32 cellular contexts compared by ENCODE assay signal in genomic region chr12:126862500-126862899, GRCh38.
"Had no signal": no experiment of that assay in that cellular context is flagged by ENCODE, and none has a peak within 500 bp of the region (broad histone marks: within the 10 kb centered on the region; RNA-seq: fewer than 3 reads in every experiment).

No MANE protein-coding gene starts in this region.

- DNase-seq: activated CD4-positive, alpha-beta memory T cell treated with anti-CD3 and anti-CD28 coated beads, Interleukin-2, amount 10 ng/mL, durations not matched to agents 7 days and 5 days; activated CD4-positive, alpha-beta T cell treated with anti-CD3 and anti-CD28 coated beads for 1 hour; activated CD4-positive, alpha-beta T cell treated with anti-CD3 and anti-CD28 coated beads for 36 hours; activated CD4-positive, alpha-beta T cell treated with anti-CD3 and anti-CD28 coated beads for 48 hours; activated CD4-positive, alpha-beta T cell treated with anti-CD3 and anti-CD28 coated beads, Interleukin-2, amount 10 ng/mL, durations not matched to agents 7 days and 5 days; activated CD4-positive, alpha-beta T cell treated with anti-CD3 and anti-CD28 coated beads, Interleukin-2, amount 50 U/mL, for 48 hours; activated CD4-positive, CD25-positive, alpha-beta regulatory T cell; activated CD8-positive, alpha-beta memory T cell treated with anti-CD3 and anti-CD28 coated beads for 24 hours; activated CD8-positive, alpha-beta memory T cell treated with anti-CD3 and anti-CD28 coated beads, Interleukin-2, amount 10 ng/mL, durations not matched to agents 7 days and 5 days; activated CD8-positive, alpha-beta memory T cell treated with anti-CD3 and anti-CD28 coated beads, Interleukin-2, amount 50 U/mL, for 48 hours; activated CD8-positive, alpha-beta T cell treated with anti-CD3 and anti-CD28 coated beads, Interleukin-2, amount 10 ng/mL, durations not matched to agents 7 days and 5 days; activated effector memory CD4-positive, alpha-beta T cell treated with Interleukin-2 at 50 U/mL for 16 hours; activated gamma-delta T cell; activated naive CD4-positive, alpha-beta T cell treated with anti-CD3 and anti-CD28 coated beads, Interleukin-2, amount 10 ng/mL, durations not matched to agents 7 days and 5 days; activated naive CD4-positive, alpha-beta T cell treated with Interleukin-2 at 50 U/mL for 16 hours; activated naive CD8-positive, alpha-beta T cell treated with anti-CD3 and anti-CD28 coated beads, Interleukin-2, amount 10 ng/mL, durations not matched to agents 7 days and 5 days; activated naive CD8-positive, alpha-beta T cell treated with anti-CD3 and anti-CD28 coated beads, Interleukin-2, amount 50 U/mL, for 24 hours; activated T-cell treated with anti-CD3 and anti-CD28 coated beads, Interleukin-2, amount 50 U/mL, for 24 hours; activated T-cell treated with anti-CD3 and anti-CD28 coated beads, Interleukin-2, amount 50 U/mL, for 48 hours; amygdala; anterior cingulate cortex; caudate nucleus; cerebellar nuclear complex; T-helper 1 cell; T-helper 2 cell; T-helper 9 cell; WERI-Rb-1 had no signal

- H3K27me3 ChIP-seq: ascending aorta, cardiac muscle cell had no signal

- H3K9me3 ChIP-seq: ascending aorta had no signal

- H3K4me3 ChIP-seq: ascending aorta, cardiac muscle cell had no signal

- H3K27ac ChIP-seq: ascending aorta, cardiac muscle cell, WERI-Rb-1 had no signal

- ATAC-seq: activated CD4-positive, alpha-beta T cell treated with anti-CD3 and anti-CD28 coated beads for 36 hours; activated CD4-positive, CD25-positive, alpha-beta regulatory T cell treated with anti-CD3 and anti-CD28 coated beads, Interleukin-2, amount 50 U/mL, for 24 hours; activated CD8-positive, alpha-beta memory T cell treated with anti-CD3 and anti-CD28 coated beads, Interleukin-2, amount 10 ng/mL, durations not matched to agents 7 days and 5 days; activated CD8-positive, alpha-beta T cell treated with anti-CD3 and anti-CD28 coated beads, Interleukin-2, amount 10 ng/mL, durations not matched to agents 7 days and 5 days; activated naive CD8-positive, alpha-beta T cell treated with anti-CD3 and anti-CD28 coated beads, Interleukin-2, amount 50 U/mL, for 24 hours; WTC11 had no signal

- FAIRE-seq: bronchial epithelial cell had no signal

- H3K36me3 ChIP-seq: ascending aorta, cardiac muscle cell, WERI-Rb-1 had no signal

- H3K4me1 ChIP-seq: ascending aorta had no signal
